In genomic region chr5:124742983-124743533, GRCh38 we compare ENCODE assay signal across 8 cellular contexts. TPM values are rescaled to one million over a fixed set of nuclear protein-coding genes. Genes with fewer than 3 reads are reported as not detected.
DNase-seq lines count a peak whose midpoint lies in the region; ATAC-seq and TF ChIP-seq lines count a peak whose summit lies in the region.

No MANE protein-coding gene starts in this region.

- H3K9me3 ChIP-seq in RWPE2 (ENCODE audit: severe bottlenecking) (no peaks in the 10 kb centered on the region), right atrium auricular region (no peaks in the 10 kb centered on the region)

- H3K27me3 ChIP-seq in RWPE2 (ENCODE audit: insufficient read depth, poor library complexity, severe bottlenecking) (peaks cover 9% of the 10 kb centered on the region), right atrium auricular region (no peaks in the 10 kb centered on the region)

- H3K36me3 ChIP-seq in RWPE2 (ENCODE audit: low read depth) (no peaks in the 10 kb centered on the region), right atrium auricular region (no peaks in the 10 kb centered on the region)

- no peak for TF ChIP-seq CTCF in RWPE2 (IDR thresholded peaks at IDR 0.05; ENCODE audit: poor library complexity, severe bottlenecking)
- TF ChIP-seq CTCF in right atrium auricular region (IDR thresholded peaks at IDR 0.05): no peak

- in situ Hi-C loops in KBM-7 (cut with MboI; ENCODE audit: low pct_unique_long_range_greater_than_20kb, low sequenced_read_pairs): no loop called here

- H3K4me3 ChIP-seq in RWPE2 (ENCODE audit: severe bottlenecking) (no peak overlapping the region), right atrium auricular region (peak overlapping the region; percentile 77 to 79)

- H3K4me1 ChIP-seq in RWPE2 (ENCODE audit: insufficient read depth, poor library complexity, severe bottlenecking) (peaks cover 47% of the 10 kb centered on the region), right atrium auricular region (peaks cover 0 to 51% of the 10 kb centered on the region in 2 donors)

- ATAC-seq in GM21529 (IDR thresholded peaks at IDR 0.05; ENCODE audit: unreplicated experiment) (peak; percentile 24), RWPE2 (ENCODE audit: low read depth) (peak; percentile 92), HG02981 (IDR thresholded peaks at IDR 0.05; ENCODE audit: unreplicated experiment) (no peak)

- DNase-seq in RWPE2 (ENCODE audit: low spot score) (peak; percentile 81), right atrium auricular region (ENCODE audit: low spot score) (peak; percentile 70), substantia nigra (lab: John Stamatoyannopoulos, UW) (peak in 8 of 49 donors; percentile 13 to 37 (median 21)), NCI-H2171 treated with DMSO at 0.1 percent for 48 hours (lab: John Stamatoyannopoulos, UW) (no peak), KBM-7 (no peak), NCI-H128 (lab: John Stamatoyannopoulos, UW; ENCODE audit: unreplicated experiment) (no peak)

- peak overlapping the region; percentile 68 for H3K27ac ChIP-seq in RWPE2 (ENCODE audit: poor library complexity, severe bottlenecking)
- peak overlapping the region; percentile 91 to 94 for H3K27ac ChIP-seq in right atrium auricular region
- H3K27ac ChIP-seq in substantia nigra (ENCODE audit: low read depth, low read length, poor library complexity, severe bottlenecking): peak overlapping the region; percentile 81

RNA-seq across cellular contexts. Expression of gene ZNF608, which starts 3.4 kb away (rescaled TPM):
- 10 to 100 TPM; 29.4 to 38.7 TPM for total RNA-seq in right atrium auricular region

Comparison
In these comparisons a context has a peak if more than half of its experiments do, and no peak if none do; other contexts are left out.
1. DNase-seq: peak in RWPE2 (single experiment) and right atrium auricular region (single experiment); none in NCI-H2171 treated with DMSO at 0.1 percent for 48 hours (single experiment), KBM-7 (single experiment) and NCI-H128 (single experiment).
2. Peak in every context shown above with its lines, with median percentiles within 50 percentile points of each other: H3K27ac ChIP-seq.